11 cellular contexts compared by ENCODE assay signal in genomic region chr21:35232545-35233176, GRCh38.
DNase-seq lines count a peak whose midpoint lies in the region; ATAC-seq and TF ChIP-seq lines count a peak whose summit lies in the region.
"Had no signal": no experiment of that assay in that cellular context is flagged by ENCODE, and none has a peak within 500 bp of the region (broad histone marks: within the 10 kb centered on the region; RNA-seq: fewer than 3 reads in every experiment).

No MANE protein-coding gene starts in this region.

- H3K36me3 Mint-ChIP-seq in naive thymus-derived CD4-positive, alpha-beta T cell: peaks cover 0 to 15% (median 5%) of the 10 kb centered on the region in 5 donors
- H3K36me3 Mint-ChIP-seq: natural killer cell had no signal

- H3K27ac Mint-ChIP-seq in naive thymus-derived CD4-positive, alpha-beta T cell: peak overlapping the region in 1 of 9 donors; percentile 41
- H3K27ac Mint-ChIP-seq: activated T-cell treated with anti-CD3 and anti-CD28 coated beads, Interleukin-2, amount 50 U/mL, for 24 hours; natural killer cell had no signal

- intact Hi-C loops in posterior cingulate gyrus (cut with DNase I): no loop called here
- intact Hi-C loops in naive thymus-derived CD4-positive, alpha-beta T cell (cut with micrococcal nuclease): no loop called here

- H3K4me3 Mint-ChIP-seq in naive thymus-derived CD4-positive, alpha-beta T cell: no peak overlapping the region
- H3K4me3 Mint-ChIP-seq: activated T-cell treated with anti-CD3 and anti-CD28 coated beads, Interleukin-2, amount 50 U/mL, for 24 hours; natural killer cell had no signal

- peaks cover 0 to 30% (median 12%) of the 10 kb centered on the region in 11 donors for H3K9me3 Mint-ChIP-seq in naive thymus-derived CD4-positive, alpha-beta T cell
- H3K9me3 Mint-ChIP-seq: natural killer cell had no signal

- no peak overlapping the region for H3K9ac ChIP-seq in BLaER1 treated with 17β-estradiol and CSF1 and Interleukin-3, amounts not matched to agents 10 nM and 100 nM

- no peaks in the 10 kb centered on the region for H4K20me1 ChIP-seq in BLaER1 treated with 17β-estradiol and CSF1 and Interleukin-3, amounts not matched to agents 10 nM and 100 nM

- no peak for ATAC-seq in HG03280 (IDR thresholded peaks at IDR 0.05; ENCODE audit: unreplicated experiment)
- no peak for ATAC-seq in naive thymus-derived CD4-positive, alpha-beta T cell
- ATAC-seq: natural killer cell had no signal

- H3K9me3 ChIP-seq in BLaER1 treated with 17β-estradiol and CSF1 and Interleukin-3, amounts not matched to agents 10 nM and 100 nM (replicated peaks in 1 of 11): peaks cover 25 to 46% (median 27%) of the 10 kb centered on the region in 11 experiments
- no peaks in the 10 kb centered on the region for H3K9me3 ChIP-seq in MG63
- H3K9me3 ChIP-seq in naive thymus-derived CD4-positive, alpha-beta T cell (ENCODE audit: control insufficient read depth in 2 of 3, low read length in 3 of 3): peaks cover 0 to 14% (median 0%) of the 10 kb centered on the region in 3 experiments

- H3K27ac ChIP-seq in BLaER1 treated with 17β-estradiol and CSF1 and Interleukin-3, amounts not matched to agents 10 nM and 100 nM: peak overlapping the region in 6 of 11 experiments; percentile 75 to 89 (median 83); a peak in 13 of 22 replicates
- no peak overlapping the region for H3K27ac ChIP-seq in naive thymus-derived CD4-positive, alpha-beta T cell (ENCODE audit: low read depth, low read length)

- POLR2A ChIA-PET in naive thymus-derived CD4-positive, alpha-beta T cell (lab: Charles Lee): no interaction called here

- no peaks in the 10 kb centered on the region for H3K27me3 ChIP-seq in BLaER1 treated with 17β-estradiol and CSF1 and Interleukin-3, amounts not matched to agents 10 nM and 100 nM
- H3K27me3 ChIP-seq in MG63: no peaks in the 10 kb centered on the region
- no peaks in the 10 kb centered on the region for H3K27me3 ChIP-seq in naive thymus-derived CD4-positive, alpha-beta T cell (ENCODE audit: control insufficient read depth in 2 of 2, insufficient read depth in 2 of 2, low read length in 2 of 2)

- no peaks in the 10 kb centered on the region for H3K27me3 Mint-ChIP-seq in naive thymus-derived CD4-positive, alpha-beta T cell
- H3K27me3 Mint-ChIP-seq: activated T-cell treated with anti-CD3 and anti-CD28 coated beads, Interleukin-2, amount 50 U/mL, for 24 hours had no signal

- in situ Hi-C loops in astrocyte of the spinal cord (cut with HindIII; ENCODE audit: low sequenced_read_pairs): no loop called here

- DNase-seq in MG63 (peak; percentile 28), astrocyte of the spinal cord (ENCODE audit: low read depth, low spot score) (peak; percentile 89), left kidney (ENCODE audit: low read depth, low spot score) (peak; percentile 46), posterior cingulate gyrus (no peak), T-helper 1 cell (no peak)
- DNase-seq in naive thymus-derived CD4-positive, alpha-beta T cell: no peak
- DNase-seq: activated T-cell treated with anti-CD3 and anti-CD28 coated beads, Interleukin-2, amount 50 U/mL, for 24 hours; natural killer cell; stimulated activated CD4-positive, alpha-beta T cell treated with anti-CD3 and anti-CD28 coated beads, Interleukin-1b, Interleukin-23, amount 100 ng/mL, for 48 hours had no signal

- CTCF ChIA-PET in naive thymus-derived CD4-positive, alpha-beta T cell (lab: Charles Lee): no interaction called here

- H3K4me1 ChIP-seq in BLaER1 treated with 17β-estradiol and CSF1 and Interleukin-3, amounts not matched to agents 10 nM and 100 nM: peaks cover 23 to 95% (median 68%) of the 10 kb centered on the region in 10 experiments
- H3K4me1 ChIP-seq in naive thymus-derived CD4-positive, alpha-beta T cell (ENCODE audit: control insufficient read depth in 2 of 2, insufficient read depth in 2 of 2, low read length in 2 of 2): peaks cover 2 to 11% of the 10 kb centered on the region in 2 donors

- H3K4me2 ChIP-seq in BLaER1 treated with 17β-estradiol and CSF1 and Interleukin-3, amounts not matched to agents 10 nM and 100 nM: peak overlapping the region in 9 of 11 experiments; percentile 2 to 82 (median 69); a peak in 17 of 22 replicates

- peaks cover 0 to 20% (median 6%) of the 10 kb centered on the region in 11 experiments; a peak in 9 of 22 replicates for H3K36me3 ChIP-seq in BLaER1 treated with 17β-estradiol and CSF1 and Interleukin-3, amounts not matched to agents 10 nM and 100 nM
- no peaks in the 10 kb centered on the region for H3K36me3 ChIP-seq in MG63
- no peaks in the 10 kb centered on the region for H3K36me3 ChIP-seq in naive thymus-derived CD4-positive, alpha-beta T cell (ENCODE audit: control insufficient read depth in 2 of 3, insufficient read depth in 3 of 3, low read length in 3 of 3)

- peaks cover 14 to 38% (median 37%) of the 10 kb centered on the region in 7 donors for H3K4me1 Mint-ChIP-seq in naive thymus-derived CD4-positive, alpha-beta T cell

- no peak overlapping the region; a peak in 1 of 20 replicates for H3K4me3 ChIP-seq in BLaER1 treated with 17β-estradiol and CSF1 and Interleukin-3, amounts not matched to agents 10 nM and 100 nM
- H3K4me3 ChIP-seq in MG63: no peak overlapping the region
- no peak overlapping the region for H3K4me3 ChIP-seq in astrocyte of the spinal cord (ENCODE audit: low read depth, low read length)
- H3K4me3 ChIP-seq in naive thymus-derived CD4-positive, alpha-beta T cell (ENCODE audit: low read length): no peak overlapping the region

- no peak for TF ChIP-seq CTCF in astrocyte of the spinal cord (IDR thresholded peaks at IDR 0.05; ENCODE audit: low read depth, low read length)

Comparison
In these comparisons a context has a peak if more than half of its experiments do, and no peak if none do; other contexts are left out.
1. DNase-seq: peak in MG63 (single experiment), astrocyte of the spinal cord (single experiment) and left kidney (single experiment); none in posterior cingulate gyrus (0 of 10), T-helper 1 cell (0 of 5) and naive thymus-derived CD4-positive, alpha-beta T cell (0 of 9).